In genomic region chr5:171453988-171454387, GRCh38 we compare ENCODE assay signal across 31 cellular contexts. TPM values are rescaled to one million over a fixed set of nuclear protein-coding genes. Genes with fewer than 3 reads are reported as not detected.
"Had no signal": no experiment of that assay in that cellular context is flagged by ENCODE, and none has a peak within 500 bp of the region (broad histone marks: within the 10 kb centered on the region; RNA-seq: fewer than 3 reads in every experiment).

No MANE protein-coding gene starts in this region.

- H3K4me3 ChIP-seq: colonic mucosa, esophagus squamous epithelium, gastrocnemius medialis, heart right ventricle, lower lobe of right lung, mucosa of descending colon had no signal

- H3K27me3 ChIP-seq: colonic mucosa, gastrocnemius medialis had no signal

- H3K4me1 ChIP-seq: colonic mucosa, gastrocnemius medialis had no signal

- DNase-seq: colonic mucosa; cortex of kidney; effector CD8-positive, alpha-beta T cell; effector memory CD8-positive, alpha-beta T cell; endodermal cell; erythroblast; esophagus squamous epithelium; foreskin fibroblast; foreskin melanocyte; gastrocnemius medialis; glutamatergic neuron; head of caudate nucleus; heart right ventricle; hippocampal formation; kidney glomerular epithelial cell; left colon; left ventricle myocardium superior; lower lobe of right lung; mesenchymal stem cell; mucosa of descending colon; naive B cell; naive thymus-derived CD8-positive, alpha-beta T cell had no signal

- H3K36me3 ChIP-seq: colonic mucosa, esophagus squamous epithelium, gastrocnemius medialis, lower lobe of right lung had no signal

- H3K27ac ChIP-seq: colonic mucosa, epithelial cell of prostate, esophagus squamous epithelium, gastrocnemius medialis, lower lobe of right lung had no signal

- FAIRE-seq: endometrium, islet of Langerhans, keratinocyte had no signal

- ATAC-seq: effector memory CD8-positive, alpha-beta T cell; esophagus mucosa; gastrocnemius medialis; left colon; left lobe of liver; lower lobe of right lung; mucosa of descending colon; naive thymus-derived CD8-positive, alpha-beta T cell had no signal

- H3K9me3 ChIP-seq: colonic mucosa, esophagus squamous epithelium, gastrocnemius medialis, heart right ventricle, lower lobe of right lung, mucosa of descending colon had no signal

RNA-seq across cellular contexts. Expression of gene FGF18, which starts 34.5 kb away (rescaled TPM):
- total RNA-seq: dermis microvascular lymphatic vessel endothelial cell, glomerular endothelial cell, left lobe of liver, lung microvascular endothelial cell had no signal
- polyA plus RNA-seq: naive thymus-derived CD8-positive, alpha-beta T cell had no signal
